In genomic region chr7:4791738-4792536, GRCh38 we compare ENCODE assay signal across 8 cellular contexts. TPM values are rescaled to one million over a fixed set of nuclear protein-coding genes. Genes with fewer than 3 reads are reported as not detected.
DNase-seq lines count a peak whose midpoint lies in the region; ATAC-seq and TF ChIP-seq lines count a peak whose summit lies in the region.

No MANE protein-coding gene starts in this region.

- no peak overlapping the region for H3K4me3 Mint-ChIP-seq in activated naive CD4-positive, alpha-beta T cell treated with anti-CD3 and anti-CD28 coated beads for 36 hours

- H3K27me3 ChIP-seq in parathyroid adenoma (ENCODE audit: control insufficient read depth, insufficient read depth, low read length) (no peaks in the 10 kb centered on the region), thyroid gland (no peaks in the 10 kb centered on the region)

- peaks cover 10% of the 10 kb centered on the region for H3K36me3 Mint-ChIP-seq in activated naive CD4-positive, alpha-beta T cell treated with anti-CD3 and anti-CD28 coated beads for 36 hours (ENCODE audit: low read depth)

- POLR2A ChIA-PET in RWPE1 (lab: Yijun Ruan, JAX; ENCODE audit: low non-redundant PET): interaction anchor here (0.6 kb wide), 1 partner anchor 349 kb away, joined by 3 read pairs; no protein-coding TSS in a partner anchor

- CTCF ChIA-PET in RWPE1 (lab: Yijun Ruan, JAX): interaction anchor here (0.6 to 0.9 kb wide), 9 partner anchors 11 to 1551 kb away, joined by 3 to 6 read pairs (median 4); no protein-coding TSS in a partner anchor
- CTCF ChIA-PET in activated naive CD4-positive, alpha-beta T cell treated with anti-CD3 and anti-CD28 coated beads for 36 hours (lab: Charles Lee): interaction anchor here (0.8 to 3.0 kb wide), 6 partner anchors 9 to 293 kb away, joined by 3 to 11 read pairs (median 3); partner anchors contain the start of gene RADIL

- H2AFZ ChIP-seq in parathyroid adenoma: no peak overlapping the region

- ATAC-seq in Right ventricle myocardium superior (ENCODE audit: poor library complexity) (peak; percentile 86), GM19397 (IDR thresholded peaks at IDR 0.05; ENCODE audit: unreplicated experiment) (no peak), HG03520 (IDR thresholded peaks at IDR 0.05; ENCODE audit: unreplicated experiment) (no peak)

- H3K27ac ChIP-seq in RWPE1 (peak overlapping the region; percentile 2; the same call in 1 of the 2 replicates), parathyroid adenoma (no peak overlapping the region), thyroid gland (peak overlapping the region in 1 of 3 donors; percentile 48)

- peak; percentile 69 for TF ChIP-seq CTCF in GM12874 (IDR thresholded peaks at IDR 0.05; ENCODE audit: insufficient read depth, low read depth, low read length)
- peak; percentile 73 for TF ChIP-seq CTCF in RWPE1 (conservative IDR thresholded peaks at IDR 0.05; ENCODE audit: low read depth)
- TF ChIP-seq CTCF in parathyroid adenoma (IDR thresholded peaks at IDR 0.05): peak; percentile 26
- TF ChIP-seq CTCF in thyroid gland (IDR thresholded peaks at IDR 0.05): peak in 4 of 6 experiments; percentile 16 to 75 (median 58)

- no peak overlapping the region for H3K4me2 ChIP-seq in parathyroid adenoma (ENCODE audit: low read length)

- H3K4me1 ChIP-seq in parathyroid adenoma (no peaks in the 10 kb centered on the region), thyroid gland (peaks cover 4 to 6% of the 10 kb centered on the region in 2 donors)

- DNase-seq in RWPE1 (ENCODE audit: low spot score) (peak; percentile 58), Right ventricle myocardium superior (peak; percentile 90), thyroid gland (peak; percentile 64 to 66)
- peak; percentile 81 for DNase-seq in activated naive CD4-positive, alpha-beta T cell treated with anti-CD3 and anti-CD28 coated beads for 36 hours

- intact Hi-C loops in activated naive CD4-positive, alpha-beta T cell treated with anti-CD3 and anti-CD28 coated beads for 36 hours (cut with micrococcal nuclease): loop anchor here (1.0 to 10.0 kb wide), 2 partner anchors 91 to 183 kb away; partner anchors contain the start of gene RADIL
- intact Hi-C loops in Right ventricle myocardium superior (cut with DNase I): loop anchor here (10.0 kb wide), 1 partner anchor 93 kb away; the partner anchor contains the start of gene RADIL
- intact Hi-C loops in thyroid gland (cut with DNase I): no loop called here

- H3K27me3 Mint-ChIP-seq in activated naive CD4-positive, alpha-beta T cell treated with anti-CD3 and anti-CD28 coated beads for 36 hours (ENCODE audit: low read depth): no peaks in the 10 kb centered on the region

- no peak overlapping the region for H3K9ac ChIP-seq in parathyroid adenoma

- no peak overlapping the region for H3K4me3 ChIP-seq in parathyroid adenoma (ENCODE audit: low read depth, low read length)
- H3K4me3 ChIP-seq in thyroid gland (replicated peaks in 1 of 3): peak overlapping the region in 2 of 3 donors; percentile 6 to 15

- WGBS in thyroid gland, 2 donors: 43 to 54% methylated on average over 23 to 31 of the region's 50 CpGs

- no peaks in the 10 kb centered on the region for H3K79me2 ChIP-seq in parathyroid adenoma

- H3K27ac Mint-ChIP-seq in activated naive CD4-positive, alpha-beta T cell treated with anti-CD3 and anti-CD28 coated beads for 36 hours: no peak overlapping the region

- H3K4me1 Mint-ChIP-seq in activated naive CD4-positive, alpha-beta T cell treated with anti-CD3 and anti-CD28 coated beads for 36 hours (ENCODE audit: low read depth): peaks cover 3% of the 10 kb centered on the region

- no peak for TF ChIP-seq POLR2A in thyroid gland (IDR thresholded peaks at IDR 0.05)

- no peaks in the 10 kb centered on the region for H3K9me3 Mint-ChIP-seq in activated naive CD4-positive, alpha-beta T cell treated with anti-CD3 and anti-CD28 coated beads for 36 hours

- H3K36me3 ChIP-seq in parathyroid adenoma (ENCODE audit: control insufficient read depth, insufficient read depth, low read length) (no peaks in the 10 kb centered on the region), thyroid gland (peaks cover 30 to 45% of the 10 kb centered on the region in 2 donors)

- H3K9me3 ChIP-seq in parathyroid adenoma (ENCODE audit: control insufficient read depth, low read length) (no peaks in the 10 kb centered on the region), thyroid gland (no peaks in the 10 kb centered on the region)

RNA-seq across cellular contexts. Expression of gene AP5Z1, which starts 16.5 kb away (rescaled TPM):
- total RNA-seq in activated naive CD4-positive, alpha-beta T cell treated with anti-CD3 and anti-CD28 coated beads for 36 hours: 10 to 100 TPM; 15.3 to 18.1 TPM
- total RNA-seq in Right ventricle myocardium superior: 12.7 TPM
- 10 to 100 TPM; 19.7 to 35.4 (median 25.4) TPM for total RNA-seq in thyroid gland
